ENCODE assay signal across 9 cellular contexts in genomic region chr11:45021692-45022130, GRCh38.
DNase-seq lines count a peak whose midpoint lies in the region; FAIRE-seq and TF ChIP-seq lines count a peak whose summit lies in the region.
"Had no signal": no experiment of that assay in that cellular context is flagged by ENCODE, and none has a peak within 500 bp of the region (broad histone marks: within the 10 kb centered on the region; RNA-seq: fewer than 3 reads in every experiment).

No MANE protein-coding gene starts in this region.

- CTCF ChIA-PET in H1 (lab: Charles Lee; ENCODE audit: partially characterized antibody) = interaction anchor here (0.9 to 5.6 kb wide), 18 partner anchors 11 to 95 kb away, joined by 3 to 41 read pairs (median 4); no protein-coding TSS in a partner anchor
- CTCF ChIA-PET in HEK293T (lab: Yijun Ruan, JAX) = no interaction called here

- no peak overlapping the region for H3K14ac ChIP-seq in H1 (ENCODE audit: insufficient read length)

- 0 out of 2 replicates have a peak overlapping the region, but pooled peaks have one; percentile 75 for H2BK20ac ChIP-seq in H1 (ENCODE audit: low read length)

- no peaks in the 10 kb centered on the region for H3K9me2 ChIP-seq in MM.1S (replicated peaks; ENCODE audit: insufficient read depth, low read length)

- no peak overlapping the region for H2BK120ac ChIP-seq in H1 (replicated peaks; ENCODE audit: low read depth, low read length)

- no peak overlapping the region for H3K4ac ChIP-seq in H1 (replicated peaks; ENCODE audit: insufficient read length, low read depth, low read length)

- H3K36me3 ChIP-seq in MM.1S (replicated peaks; ENCODE audit: insufficient read depth, low read length) (no peaks in the 10 kb centered on the region), H1 (ENCODE audit: control insufficient read depth in 2 of 4, insufficient read depth in 4 of 4, low read length in 3 of 4) (no peaks in the 10 kb centered on the region)

- peak overlapping the region; percentile 36 for H2BK15ac ChIP-seq in H1 (ENCODE audit: low read length)

- H3K4me3 ChIP-seq in AG09309 (ENCODE audit: control insufficient read depth, low read depth, low read length) = no peak overlapping the region
- peak overlapping the region; percentile 10 for H3K4me3 ChIP-seq in MM.1S (ENCODE audit: low read length)
- no peak overlapping the region for H3K4me3 ChIP-seq in H1 (ENCODE audit: extremely low read depth in 1 of 4, insufficient read depth in 2 of 4, low read depth in 3 of 4, low read length in 4 of 4)

- H3K9ac ChIP-seq in MM.1S (ENCODE audit: low read length) (peak overlapping the region; percentile 44; the same call in 1 of the 2 replicates), H1 (replicated peaks in 1 of 4; ENCODE audit: extremely low read depth in 1 of 4, low read depth in 3 of 4, low read length in 3 of 4) (no peak overlapping the region)

- H2BK12ac ChIP-seq in H1 (ENCODE audit: low read depth, low read length) = peak overlapping the region; percentile 2; the same call in 1 of the 2 replicates

- H3K56ac ChIP-seq in H1 (replicated peaks; ENCODE audit: insufficient read length, low read depth, low read length) = no peak overlapping the region

- H3F3A ChIP-seq in MM.1S (ENCODE audit: insufficient read depth, low read length) = peaks cover 12% of the 10 kb centered on the region

- H4K8ac ChIP-seq in H1 (ENCODE audit: extremely low read depth, insufficient read depth, low read length) = no peak overlapping the region

- H3K18ac ChIP-seq in H1 (ENCODE audit: extremely low read depth, low read length) = no peak overlapping the region; the same call in 1 of the 2 replicates

- H4K91ac ChIP-seq in H1 (replicated peaks; ENCODE audit: insufficient read length, low read length) = no peak overlapping the region

- TF ChIP-seq RAD21 in H1 (IDR thresholded peaks at IDR 0.05 in 1 of 2, conservative IDR thresholded peaks at IDR 0.05 in 1 of 2; ENCODE audit: low read depth in 2 of 2, low read length in 2 of 2) = peak in 1 of 2 experiments; percentile 14; a peak in 1 of 4 replicates

- peak overlapping the region; percentile 78 for H2AFZ ChIP-seq in MM.1S (ENCODE audit: low read length)
- no peak overlapping the region for H2AFZ ChIP-seq in H1 (ENCODE audit: low read length)

- no peak for TF ChIP-seq POLR2A in H1 (IDR thresholded peaks at IDR 0.05; ENCODE audit: control extremely low read depth in 1 of 2, low read depth in 2 of 2, low read length in 2 of 2)

- TF ChIP-seq CTCF in AG09309 (IDR thresholded peaks at IDR 0.05; ENCODE audit: control insufficient read depth, insufficient read depth, low read depth, low read length, missing control alignments) (no peak), MM.1S (IDR thresholded peaks at IDR 0.05; ENCODE audit: low read length) (peak; percentile 4; the same call in 1 of the 2 replicates), H1 (IDR thresholded peaks at IDR 0.05; ENCODE audit: control extremely low read depth in 1 of 3, insufficient read depth in 1 of 3, low read depth in 1 of 3, low read length in 3 of 3) (peak in 2 of 3 experiments; percentile 1 to 31; a peak in 3 of 4 replicates)

- FAIRE-seq in H1 (lab: Jason Lieb, UNC) (no peak), HTR-8/SVneo (lab: Jason Lieb, UNC) (no peak)

- H3K79me2 ChIP-seq in MM.1S (ENCODE audit: low read length) = no peaks in the 10 kb centered on the region
- no peaks in the 10 kb centered on the region for H3K79me2 ChIP-seq in H1 (ENCODE audit: control insufficient read depth in 1 of 2, insufficient read depth in 2 of 2, low read length in 2 of 2)

- H3K23ac ChIP-seq in H1 (ENCODE audit: insufficient read length) = no peak overlapping the region

- no peak overlapping the region for H2AK5ac ChIP-seq in H1 (ENCODE audit: low read depth, low read length)

- TF ChIP-seq EP300 in H1 (IDR thresholded peaks at IDR 0.05; ENCODE audit: borderline replicate concordance in 1 of 2, low read depth in 2 of 2, low read length in 2 of 2) = no peak

- H3K4me2 ChIP-seq in MM.1S (ENCODE audit: low read depth, low read length) (peak overlapping the region; percentile 69), H1 (ENCODE audit: insufficient read depth in 1 of 2, low read depth in 2 of 2, low read length in 2 of 2) (peak overlapping the region in 1 of 2 experiments; percentile 7; a peak in 2 of 4 replicates)

- no peaks in the 10 kb centered on the region for H4K20me1 ChIP-seq in MM.1S (ENCODE audit: insufficient read depth, low read length)
- no peaks in the 10 kb centered on the region for H4K20me1 ChIP-seq in H1 (replicated peaks in 1 of 2; ENCODE audit: control insufficient read depth in 1 of 2, insufficient read depth in 2 of 2, low read length in 2 of 2)

- H3K23me2 ChIP-seq in H1 (ENCODE audit: low read depth, low read length) = no peaks in the 10 kb centered on the region

- no peaks in the 10 kb centered on the region for H3K79me1 ChIP-seq in H1 (ENCODE audit: low read depth, low read length)

- DNase-seq in AG09309 (ENCODE audit: low read depth) (peak; percentile 16), MM.1S (peak; percentile 65), H1 (ENCODE audit: low read depth in 1 of 2, low spot score in 2 of 2) (peak in 1 of 2 experiments; percentile 67), midbrain (lab: John Stamatoyannopoulos, UW) (peak; percentile 19), amniotic stem cell (lab: John Stamatoyannopoulos, UW) (no peak), HTR-8/SVneo (ENCODE audit: insufficient read length, low spot score) (no peak), NCI-H774 (lab: John Stamatoyannopoulos, UW) (no peak), HEK293T (ENCODE audit: extremely low spot score) (no peak)
- DNase-seq: activated T-cell treated with anti-CD3 and anti-CD28 coated beads, Interleukin-2, amount 50 U/mL, for 24 hours had no signal

- WGBS in H1 (ENCODE audit: extremely low coverage in 1 of 2, insufficient coverage in 1 of 2, insufficient read length in 1 of 2, insufficient replicate concordance in 2 of 2, low coverage in 1 of 2, low lambda C conversion rate in 2 of 2, missing lambda C conversion rate in 1 of 2), 2 experiments = 67% methylated on average over 9 of the region's 9 CpGs; no CpG with 5 or more reads in 1 of the 2 experiments

- no peak overlapping the region for H4K5ac ChIP-seq in H1 (ENCODE audit: insufficient read length, low read depth, low read length)

- no peaks in the 10 kb centered on the region for H3K27me3 ChIP-seq in MM.1S (replicated peaks; ENCODE audit: insufficient read depth, low read length)
- H3K27me3 ChIP-seq in H1 (replicated peaks in 1 of 4; ENCODE audit: control insufficient read depth in 3 of 4, extremely low read depth in 1 of 4, insufficient read depth in 3 of 4, low read length in 3 of 4) = no peaks in the 10 kb centered on the region

- H3K4me1 ChIP-seq in MM.1S (ENCODE audit: low read length) = peaks cover 47% of the 10 kb centered on the region
- H3K4me1 ChIP-seq in H1 (replicated peaks in 1 of 4; ENCODE audit: control insufficient read depth in 3 of 4, insufficient read depth in 4 of 4, low read length in 3 of 4) = peaks cover 6 to 17% (median 14%) of the 10 kb centered on the region in 4 experiments; a peak in 6 of 7 replicates

- H3K9me3 ChIP-seq in MM.1S (replicated peaks; ENCODE audit: insufficient read depth, low read length) = no peaks in the 10 kb centered on the region
- H3K9me3 ChIP-seq in H1 (ENCODE audit: insufficient read depth in 2 of 2, low read depth in 1 of 2, low read length in 1 of 2) = no peaks in the 10 kb centered on the region

- H2BK5ac ChIP-seq in H1 (ENCODE audit: low read depth, low read length) = 0 out of 2 replicates have a peak overlapping the region, but pooled peaks have one; percentile 61

- POLR2A ChIA-PET in H1 (lab: Charles Lee; ENCODE audit: partially characterized antibody) (interaction anchor here (1.5 kb wide), 1 partner anchor 57 kb away, joined by 4 read pairs; no protein-coding TSS in a partner anchor), HEK293T (lab: Yijun Ruan, JAX) (no interaction called here)

- H3K27ac ChIP-seq in MM.1S (ENCODE audit: low read length) (peak overlapping the region; percentile 89), H1 (ENCODE audit: low read depth, low read length) (no peak overlapping the region)

TF ChIP-seq in H1, 55 proteins besides CTCF, POLR2A, EP300 and RAD21:
- TF ChIP-seq E2F6 (IDR thresholded peaks at IDR 0.05) (0 out of 2 replicates have a peak, but pooled peaks have one; percentile 15), POLR2AphosphoS5 (IDR thresholded peaks at IDR 0.05; ENCODE audit: low read depth, low read length) (no peak), KDM1A (IDR thresholded peaks at IDR 0.05; ENCODE audit: borderline replicate concordance, low read length) (no peak)
TF ChIP-seq in H1: peak in this region for 1.

TF ChIP-seq in HEK293T, 16 proteins besides CTCF, POLR2A, EP300 and RAD21:
- TF ChIP-seq ELF4 (IDR thresholded peaks at IDR 0.05) (no peak), LEF1 (IDR thresholded peaks at IDR 0.05; ENCODE audit: borderline replicate concordance) (no peak), SP1 (IDR thresholded peaks at IDR 0.05) (no peak), FOXK2 (IDR thresholded peaks at IDR 0.05) (no peak), PKNOX1 (IDR thresholded peaks at IDR 0.05) (no peak), TARDBP (IDR thresholded peaks at IDR 0.05) (no peak), SUZ12 (IDR thresholded peaks at IDR 0.05) (no peak), CTBP1 (IDR thresholded peaks at IDR 0.05; ENCODE audit: borderline replicate concordance) (no peak), FOXA1 (IDR thresholded peaks at IDR 0.05) (no peak), L3MBTL2 (conservative IDR thresholded peaks at IDR 0.05) (no peak)

Comparison
In these comparisons a context has a peak if more than half of its experiments do, and no peak if none do; other contexts are left out.
1. DNase-seq: peak in AG09309 (single experiment), MM.1S (single experiment) and midbrain (single experiment); none in amniotic stem cell (single experiment), HTR-8/SVneo (single experiment), NCI-H774 (single experiment) and HEK293T (single experiment).